14 cellular contexts compared by ENCODE assay signal in the genomic region with DNA sequence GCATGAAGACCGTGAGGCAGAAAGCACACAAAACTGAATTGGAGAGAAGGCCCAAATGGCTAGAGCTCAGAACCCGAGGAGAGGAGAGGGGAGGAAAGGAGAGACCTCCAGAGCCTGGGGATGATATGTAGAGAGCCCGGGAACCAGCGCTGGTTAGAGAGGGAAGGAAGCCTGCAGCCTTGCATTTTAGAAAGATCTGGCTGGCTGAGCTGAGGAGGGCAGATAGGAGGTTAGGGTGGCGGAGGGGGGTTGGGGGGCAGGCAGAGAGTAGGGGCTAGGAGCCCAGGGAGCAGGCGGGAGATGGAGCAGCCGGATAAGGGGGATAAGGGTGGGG.
DNase-seq lines count a peak whose midpoint lies in the region; ATAC-seq and TF ChIP-seq lines count a peak whose summit lies in the region.
"Had no signal": no experiment of that assay in that cellular context is flagged by ENCODE, and none has a peak within 500 bp of the region (broad histone marks: within the 10 kb centered on the region; RNA-seq: fewer than 3 reads in every experiment).

No MANE protein-coding gene starts in this region.

- H3K4me3 Mint-ChIP-seq in naive B cell = peak overlapping the region in 5 of 8 donors; percentile 27 to 66 (median 39)
- H3K4me3 Mint-ChIP-seq: activated CD8-positive, alpha-beta T cell treated with anti-CD3 and anti-CD28 coated beads for 36 hours; activated naive CD4-positive, alpha-beta T cell treated with anti-CD3 and anti-CD28 coated beads, Interleukin-2, amount 10 ng/mL, durations not matched to agents 7 days and 5 days had no signal

- peaks cover 11 to 93% (median 63%) of the 10 kb centered on the region in 12 donors for H3K4me1 ChIP-seq in heart left ventricle
- H3K4me1 ChIP-seq in body of pancreas = peaks cover 86% of the 10 kb centered on the region
- peaks cover 0 to 92% (median 39%) of the 10 kb centered on the region in 4 donors for H3K4me1 ChIP-seq in tibial nerve

- WGBS in heart left ventricle, 4 donors = 74 to 81% (median 77%) methylated on average over 7 of the region's 7 CpGs
- 44 to 59% methylated on average over 7 of the region's 7 CpGs for WGBS in body of pancreas, 2 donors
- 57 to 71% methylated on average over 7 of the region's 7 CpGs for WGBS in tibial nerve, 2 donors

- H3K27ac ChIP-seq in heart left ventricle (peak overlapping the region in 7 of 12 donors; percentile 9 to 100 (median 98)), body of pancreas (peak overlapping the region; percentile 98 to 100 (median 100)), tibial nerve (peak overlapping the region in 3 of 4 donors; percentile 92 to 98 (median 96))

- H3K9me3 ChIP-seq in heart left ventricle (no peaks in the 10 kb centered on the region), body of pancreas (no peaks in the 10 kb centered on the region), tibial nerve (no peaks in the 10 kb centered on the region)

- H3K4me3 ChIP-seq in heart left ventricle (no peak overlapping the region), body of pancreas (no peak overlapping the region), tibial nerve (no peak overlapping the region)
- H3K4me3 ChIP-seq: lung had no signal

- DNase-seq in heart left ventricle (peak in 1 of 5 donors; percentile 23), Right ventricle myocardium inferior (ENCODE audit: missing footprints) (no peak), body of pancreas (no peak), naive B cell (no peak), tibial nerve (ENCODE audit: low spot score in 2 of 2) (no peak), SW 1271 (lab: John Stamatoyannopoulos, UW) (no peak)
- DNase-seq in activated T-cell treated with anti-CD3 and anti-CD28 coated beads, Interleukin-2, amount 50 U/mL, for 1 hour = no peak
- DNase-seq: activated CD8-positive, alpha-beta T cell treated with anti-CD3 and anti-CD28 coated beads for 36 hours; activated naive CD4-positive, alpha-beta T cell treated with anti-CD3 and anti-CD28 coated beads, Interleukin-2, amount 10 ng/mL, durations not matched to agents 7 days and 5 days; HCEC 1CT; KG1; NCI-H1930 had no signal

- H3K27ac Mint-ChIP-seq in naive B cell = no peak overlapping the region
- H3K27ac Mint-ChIP-seq: activated naive CD4-positive, alpha-beta T cell treated with anti-CD3 and anti-CD28 coated beads, Interleukin-2, amount 10 ng/mL, durations not matched to agents 7 days and 5 days had no signal

- H3K9me3 Mint-ChIP-seq in naive B cell = peaks cover 0 to 1% (median 0%) of the 10 kb centered on the region in 7 donors
- H3K9me3 Mint-ChIP-seq: activated CD8-positive, alpha-beta T cell treated with anti-CD3 and anti-CD28 coated beads for 36 hours; activated naive CD4-positive, alpha-beta T cell treated with anti-CD3 and anti-CD28 coated beads, Interleukin-2, amount 10 ng/mL, durations not matched to agents 7 days and 5 days had no signal

- TF ChIP-seq EP300 in tibial nerve (IDR thresholded peaks at IDR 0.05) = no peak

- H3K27me3 Mint-ChIP-seq in naive B cell = peaks cover 10 to 54% (median 45%) of the 10 kb centered on the region in 3 donors
- H3K27me3 Mint-ChIP-seq: activated CD8-positive, alpha-beta T cell treated with anti-CD3 and anti-CD28 coated beads for 36 hours had no signal

- no peak for TF ChIP-seq POLR2A in heart left ventricle (IDR thresholded peaks at IDR 0.05)
- TF ChIP-seq POLR2A in body of pancreas (IDR thresholded peaks at IDR 0.05) = no peak
- TF ChIP-seq POLR2A in tibial nerve (IDR thresholded peaks at IDR 0.05) = no peak

- H3K36me3 Mint-ChIP-seq in naive B cell = peaks cover 0 to 8% of the 10 kb centered on the region in 2 donors

- TF ChIP-seq CTCF in heart left ventricle (IDR thresholded peaks at IDR 0.05) (no peak), body of pancreas (IDR thresholded peaks at IDR 0.05) (no peak), tibial nerve (IDR thresholded peaks at IDR 0.05) (no peak)

- peaks cover 14 to 23% (median 15%) of the 10 kb centered on the region in 3 donors for H3K4me1 Mint-ChIP-seq in naive B cell

- intact Hi-C loops in heart left ventricle (cut with DNase I) = loop anchor here in 2 of 10 donors (5.0 kb wide), 1 partner anchor 114 kb away; no protein-coding TSS in a partner anchor
- intact Hi-C loops in Right ventricle myocardium inferior (cut with DNase I) = no loop called here
- intact Hi-C loops in body of pancreas (cut with DNase I) = no loop called here

- H3K27me3 ChIP-seq in heart left ventricle = no peaks in the 10 kb centered on the region
- no peaks in the 10 kb centered on the region for H3K27me3 ChIP-seq in body of pancreas
- no peaks in the 10 kb centered on the region for H3K27me3 ChIP-seq in tibial nerve

- H3K36me3 ChIP-seq in heart left ventricle (peaks cover 0 to 18% (median 4%) of the 10 kb centered on the region in 9 donors), body of pancreas (replicated peaks in 1 of 2; ENCODE audit: insufficient read depth in 1 of 2, low read depth in 2 of 2) (no peaks in the 10 kb centered on the region), tibial nerve (peaks cover 0 to 14% (median 0%) of the 10 kb centered on the region in 3 donors)

- no peak for ATAC-seq in heart left ventricle
- ATAC-seq in Right ventricle myocardium inferior = no peak
- no peak for ATAC-seq in body of pancreas
- no peak for ATAC-seq in naive B cell (ENCODE audit: low read depth in 2 of 2)
- no peak for ATAC-seq in HG03095 (IDR thresholded peaks at IDR 0.05; ENCODE audit: unreplicated experiment)
- ATAC-seq: activated CD8-positive, alpha-beta T cell treated with anti-CD3 and anti-CD28 coated beads for 36 hours had no signal
